ENCODE assay signal across 12 cellular contexts in genomic region chr13:26629260-26629659, GRCh38.
DNase-seq lines count a peak whose midpoint lies in the region; ATAC-seq, FAIRE-seq and TF ChIP-seq lines count a peak whose summit lies in the region.
"Had no signal": no experiment of that assay in that cellular context is flagged by ENCODE, and none has a peak within 500 bp of the region (broad histone marks: within the 10 kb centered on the region; RNA-seq: fewer than 3 reads in every experiment).

No MANE protein-coding gene starts in this region.

- peaks cover 72% of the 10 kb centered on the region for H3K9me3 Mint-ChIP-seq in nephron progenitor cell

- no peak overlapping the region for H2BK20ac ChIP-seq in H1 (ENCODE audit: low read length)

- no peak overlapping the region for H3K4ac ChIP-seq in H1 (replicated peaks; ENCODE audit: insufficient read length, low read depth, low read length)

- H3K23me2 ChIP-seq in H1 (ENCODE audit: low read depth, low read length): no peaks in the 10 kb centered on the region

- DNase-seq in DND-41 (no peak), HT-29 (ENCODE audit: low spot score) (peak; percentile 55), H1 (ENCODE audit: low read depth in 1 of 2, low spot score in 2 of 2) (no peak), nephron progenitor cell (no peak), hypothalamus (lab: John Stamatoyannopoulos, UW) (no peak), HTR-8/SVneo (ENCODE audit: insufficient read length, low spot score) (no peak), NCI-H510A (lab: John Stamatoyannopoulos, UW) (no peak)
- DNase-seq: naive B cell had no signal

- no peak overlapping the region for H3K23ac ChIP-seq in H1 (ENCODE audit: insufficient read length)

- no peaks in the 10 kb centered on the region for H4K20me1 ChIP-seq in DND-41 (ENCODE audit: insufficient read depth, low read length)
- H4K20me1 ChIP-seq in H1 (replicated peaks in 1 of 2; ENCODE audit: control insufficient read depth in 1 of 2, insufficient read depth in 2 of 2, low read length in 2 of 2): no peaks in the 10 kb centered on the region

- peak; percentile 27 to 30; a peak in 3 of 4 replicates for TF ChIP-seq RAD21 in H1 (IDR thresholded peaks at IDR 0.05 in 1 of 2, conservative IDR thresholded peaks at IDR 0.05 in 1 of 2; ENCODE audit: low read depth in 2 of 2, low read length in 2 of 2)

- no peak for ATAC-seq in DND-41 (ENCODE audit: insufficient read depth, low read depth)
- ATAC-seq: activated CD4-positive, CD25-positive, alpha-beta regulatory T cell treated with anti-CD3 and anti-CD28 coated beads, Interleukin-2, amount 50 U/mL, for 24 hours had no signal

- H3K18ac ChIP-seq in H1 (ENCODE audit: extremely low read depth, low read length): no peak overlapping the region

- H3K79me2 ChIP-seq in DND-41 (ENCODE audit: insufficient read depth, low read length) (no peaks in the 10 kb centered on the region), H1 (ENCODE audit: control insufficient read depth in 1 of 2, insufficient read depth in 2 of 2, low read length in 2 of 2) (no peaks in the 10 kb centered on the region)

- H3K79me1 ChIP-seq in H1 (ENCODE audit: low read depth, low read length): no peaks in the 10 kb centered on the region; the same call in 1 of the 2 replicates

- peak overlapping the region; percentile 57 for H3K27ac Mint-ChIP-seq in nephron progenitor cell
- H3K27ac Mint-ChIP-seq: brain, naive B cell had no signal

- no peaks in the 10 kb centered on the region for H3K4me1 Mint-ChIP-seq in nephron progenitor cell
- H3K4me1 Mint-ChIP-seq: brain, naive B cell had no signal

- FAIRE-seq in H1 (lab: Jason Lieb, UNC) (no peak), HTR-8/SVneo (lab: Jason Lieb, UNC) (no peak)

- H3K27me3 ChIP-seq in DND-41 (ENCODE audit: insufficient read depth, low read length, poor library complexity) (peaks cover 8% of the 10 kb centered on the region), H1 (replicated peaks in 1 of 4; ENCODE audit: control insufficient read depth in 3 of 4, extremely low read depth in 1 of 4, insufficient read depth in 3 of 4, low read length in 3 of 4) (no peaks in the 10 kb centered on the region)
- H3K27me3 ChIP-seq: suprapubic skin had no signal

- no peak overlapping the region for H4K8ac ChIP-seq in H1 (ENCODE audit: extremely low read depth, insufficient read depth, low read length)

- H3K4me1 ChIP-seq in DND-41 (ENCODE audit: insufficient read depth, low read length) (no peaks in the 10 kb centered on the region), H1 (replicated peaks in 1 of 4; ENCODE audit: control insufficient read depth in 3 of 4, insufficient read depth in 4 of 4, low read length in 3 of 4) (peaks cover 0 to 5% (median 3%) of the 10 kb centered on the region in 4 experiments; a peak in 1 of 7 replicates)
- H3K4me1 ChIP-seq: suprapubic skin had no signal

- H3K4me3 Mint-ChIP-seq in nephron progenitor cell: no peak overlapping the region
- H3K4me3 Mint-ChIP-seq: brain had no signal

- H3K27me3 Mint-ChIP-seq in nephron progenitor cell (ENCODE audit: low read depth, poor library complexity): no peaks in the 10 kb centered on the region
- H3K27me3 Mint-ChIP-seq: brain, naive B cell had no signal

- no peak overlapping the region for H3K4me3 ChIP-seq in DND-41 (ENCODE audit: low read depth in 1 of 2, low read length in 2 of 2)
- H3K4me3 ChIP-seq in H1 (ENCODE audit: extremely low read depth in 1 of 4, insufficient read depth in 2 of 4, low read depth in 3 of 4, low read length in 4 of 4): no peak overlapping the region
- H3K4me3 ChIP-seq: SK-N-MC, suprapubic skin had no signal

- no peak for TF ChIP-seq EP300 in H1 (IDR thresholded peaks at IDR 0.05; ENCODE audit: borderline replicate concordance in 1 of 2, low read depth in 2 of 2, low read length in 2 of 2)

- H2BK12ac ChIP-seq in H1 (ENCODE audit: low read depth, low read length): no peak overlapping the region

- H3K9me3 ChIP-seq in DND-41 (ENCODE audit: insufficient read depth, low read length, severe bottlenecking) (peaks cover 5% of the 10 kb centered on the region), H1 (ENCODE audit: insufficient read depth in 2 of 2, low read depth in 1 of 2, low read length in 1 of 2) (0 out of 4 replicates have a peak, but pooled peaks cover 0 to 5% of the 10 kb centered on the region in 2 experiments)

- 90% methylated on average over 5 of the region's 5 CpGs; no CpG with 5 or more reads in 1 of the 2 experiments for WGBS in H1 (ENCODE audit: extremely low coverage in 1 of 2, insufficient coverage in 1 of 2, insufficient read length in 1 of 2, insufficient replicate concordance in 2 of 2, low coverage in 1 of 2, low lambda C conversion rate in 2 of 2, missing lambda C conversion rate in 1 of 2), 2 experiments

- no peak overlapping the region for H3K9ac ChIP-seq in DND-41 (ENCODE audit: low read depth, low read length)
- H3K9ac ChIP-seq in H1 (replicated peaks in 1 of 4; ENCODE audit: extremely low read depth in 1 of 4, low read depth in 3 of 4, low read length in 3 of 4): no peak overlapping the region

- TF ChIP-seq POLR2A in H1 (IDR thresholded peaks at IDR 0.05; ENCODE audit: control extremely low read depth in 1 of 2, low read depth in 2 of 2, low read length in 2 of 2): no peak

- H2AK5ac ChIP-seq in H1 (ENCODE audit: low read depth, low read length): no peak overlapping the region

- no peak overlapping the region for H4K91ac ChIP-seq in H1 (replicated peaks; ENCODE audit: insufficient read length, low read length)

- no peak overlapping the region for H4K5ac ChIP-seq in H1 (ENCODE audit: insufficient read length, low read depth, low read length)

- CTCF ChIA-PET in H1 (lab: Charles Lee; ENCODE audit: partially characterized antibody): interaction anchor here (0.6 to 2.6 kb wide), 27 partner anchors 9 to 1297 kb away, joined by 3 to 14 read pairs (median 4); no protein-coding TSS in a partner anchor

- H3K36me3 Mint-ChIP-seq in nephron progenitor cell (ENCODE audit: low read depth): peaks cover 98% of the 10 kb centered on the region

- TF ChIP-seq CTCF in DND-41 (IDR thresholded peaks at IDR 0.05; ENCODE audit: borderline replicate concordance, extremely low read depth, low read length, poor library complexity, severe bottlenecking) (peak; percentile 36), H1 (IDR thresholded peaks at IDR 0.05; ENCODE audit: control extremely low read depth in 1 of 3, insufficient read depth in 1 of 3, low read depth in 1 of 3, low read length in 3 of 3) (peak in 2 of 3 experiments; percentile 38; a peak in 2 of 4 replicates), nephron progenitor cell (IDR thresholded peaks at IDR 0.05) (no peak)

- H2BK120ac ChIP-seq in H1 (replicated peaks; ENCODE audit: low read depth, low read length): no peak overlapping the region

- H3K14ac ChIP-seq in H1 (ENCODE audit: insufficient read length): no peak overlapping the region

- no peak overlapping the region for H3K4me2 ChIP-seq in DND-41 (ENCODE audit: insufficient read depth, low read length)
- no peak overlapping the region for H3K4me2 ChIP-seq in H1 (ENCODE audit: insufficient read depth in 1 of 2, low read depth in 2 of 2, low read length in 2 of 2)

- no peak overlapping the region; the same call in 1 of the 2 replicates for H2BK15ac ChIP-seq in H1 (ENCODE audit: low read length)

- H3K36me3 ChIP-seq in DND-41 (ENCODE audit: insufficient read depth, low read length) (no peaks in the 10 kb centered on the region), H1 (ENCODE audit: control insufficient read depth in 2 of 4, insufficient read depth in 4 of 4, low read length in 3 of 4) (peaks cover 0 to 3% (median 0%) of the 10 kb centered on the region in 4 experiments; a peak in 1 of 8 replicates)
- H3K36me3 ChIP-seq: suprapubic skin had no signal

- H2BK5ac ChIP-seq in H1 (ENCODE audit: low read depth, low read length): no peak overlapping the region

- POLR2A ChIA-PET in H1 (lab: Charles Lee; ENCODE audit: partially characterized antibody): interaction anchor here (1.0 to 1.5 kb wide), 2 partner anchors 9 to 68 kb away, joined by 3 to 5 read pairs; no protein-coding TSS in a partner anchor

- H2AFZ ChIP-seq in DND-41 (ENCODE audit: low read depth, low read length): no peak overlapping the region
- no peak overlapping the region for H2AFZ ChIP-seq in H1 (ENCODE audit: low read length)

- H3K56ac ChIP-seq in H1 (replicated peaks; ENCODE audit: insufficient read length, low read depth, low read length): no peak overlapping the region

- no peak overlapping the region for H3K27ac ChIP-seq in DND-41 (ENCODE audit: low read length)
- no peak overlapping the region for H3K27ac ChIP-seq in H1 (ENCODE audit: low read depth, low read length)
- H3K27ac ChIP-seq: SK-N-MC, suprapubic skin had no signal

TF ChIP-seq in H1, 55 proteins besides CTCF, POLR2A, EP300 and RAD21:
- TF ChIP-seq USF2 (IDR thresholded peaks at IDR 0.05; ENCODE audit: low read length) (no peak), KDM5A (IDR thresholded peaks at IDR 0.05; ENCODE audit: low read length) (no peak), PHF8 (conservative IDR thresholded peaks at IDR 0.05; ENCODE audit: low read depth, low read length) (no peak), GTF2F1 (IDR thresholded peaks at IDR 0.05; ENCODE audit: borderline replicate concordance, low read depth, low read length) (no peak), EGR1 (IDR thresholded peaks at IDR 0.05; ENCODE audit: borderline replicate concordance, low read depth, low read length) (no peak), SP2 (IDR thresholded peaks at IDR 0.05; ENCODE audit: low read length) (no peak), MAX (IDR thresholded peaks at IDR 0.05) (no peak), CREB1 (IDR thresholded peaks at IDR 0.05) (no peak), TAF7 (optimal IDR thresholded peaks at IDR 0.05; ENCODE audit: borderline replicate concordance, low read depth, low read length) (no peak), MAFK (IDR thresholded peaks at IDR 0.05; ENCODE audit: low read depth, low read length) (no peak), SAP30 (IDR thresholded peaks at IDR 0.05; ENCODE audit: insufficient read depth, insufficient replicate concordance, low read length) (no peak), CBX8 (IDR thresholded peaks at IDR 0.05; ENCODE audit: borderline replicate concordance, low read depth, low read length) (no peak), SP4 (IDR thresholded peaks at IDR 0.05; ENCODE audit: low read length) (no peak)
TF ChIP-seq in H1: peak in this region for 0.
